ENCODE assay signal across 26 cellular contexts in genomic region chr17:17324616-17325015, GRCh38.
"Had no signal": no experiment of that assay in that cellular context is flagged by ENCODE, and none has a peak within 500 bp of the region (broad histone marks: within the 10 kb centered on the region; RNA-seq: fewer than 3 reads in every experiment).

No MANE protein-coding gene starts in this region.

- ATAC-seq: left colon; natural killer cell; pancreas; stimulated activated naive B cell treated with anti-CD40 and anti-IgM and Interleukin-4, amounts not matched to agents 10 μg/mL and 1 μg/mL and 100 μg/mL, for 72 hours had no signal

- FAIRE-seq: endometrium, islet of Langerhans, pancreas had no signal

- H3K36me3 ChIP-seq: left ventricle myocardium inferior, neutrophil, pancreas, right atrium auricular region, thoracic aorta, upper lobe of left lung had no signal

- H3K27ac ChIP-seq: coronary artery, esophagus squamous epithelium, heart right ventricle, left ventricle myocardium inferior, neutrophil, pancreas, right atrium auricular region, skin epidermis, thoracic aorta, tibial nerve, upper lobe of left lung had no signal

- H3K9me3 ChIP-seq: esophagus squamous epithelium, heart right ventricle, left ventricle myocardium inferior, neutrophil, pancreas, right atrium auricular region, thoracic aorta, tibial nerve, upper lobe of left lung had no signal

- H3K27me3 ChIP-seq: esophagus squamous epithelium, heart right ventricle, neutrophil, pancreas, right atrium auricular region, tibial nerve, upper lobe of left lung had no signal

- DNase-seq: dermis blood vessel endothelial cell; effector memory CD4-positive, alpha-beta T cell; erythroblast; esophagus squamous epithelium; foreskin melanocyte; glutamatergic neuron; heart right ventricle; hippocampal formation; kidney glomerular epithelial cell; left colon; left ventricle myocardium inferior; natural killer cell; stimulated activated CD4-positive, alpha-beta T cell treated with anti-CD3 and anti-CD28 coated beads, Interleukin-15, amount 100 ng/mL, for 24 hours; stimulated activated CD4-positive, alpha-beta T cell treated with anti-CD3 and anti-CD28 coated beads, Interleukin-2, amount 100 ng/mL, for 48 hours; stimulated activated naive B cell treated with anti-CD40 and anti-IgM and Interleukin-4, amounts not matched to agents 10 μg/mL and 1 μg/mL and 100 μg/mL, for 72 hours had no signal

- H3K4me1 ChIP-seq: esophagus squamous epithelium, heart right ventricle, left ventricle myocardium inferior, pancreas, right atrium auricular region, tibial nerve, upper lobe of left lung had no signal

- H3K4me3 ChIP-seq: coronary artery, esophagus squamous epithelium, heart right ventricle, left ventricle myocardium inferior, lung, pancreas, right atrium auricular region, skin epidermis, thoracic aorta, tibial nerve, upper lobe of left lung had no signal
